In the genomic region with DNA sequence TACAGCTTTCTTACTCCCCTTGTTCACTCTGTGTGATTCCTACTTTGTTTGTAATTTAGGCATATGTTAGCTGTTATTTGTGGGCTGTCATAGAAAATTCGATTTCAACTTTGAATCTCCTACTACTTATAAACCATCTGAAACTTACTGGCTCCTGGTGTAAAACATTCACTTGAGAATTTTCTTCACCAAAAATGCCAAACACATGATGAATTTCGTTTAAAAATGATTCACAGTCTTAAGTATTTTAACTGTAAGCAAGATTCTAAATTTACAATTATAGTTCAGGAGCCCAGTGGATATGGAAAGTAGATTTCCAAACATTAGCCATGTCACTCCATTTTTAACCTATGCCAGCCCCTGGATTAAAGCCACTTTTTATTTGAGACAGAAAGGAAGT, we compare ENCODE assay signal across 1 cellular context.
TF ChIP-seq lines count a peak whose summit lies in the region.

No MANE protein-coding gene starts in this region.

TF ChIP-seq in K562, 482 proteins besides CTCF, POLR2A, EP300 and RAD21 (continued from another document):
- no peak for TF ChIP-seq ETS1 (conservative IDR thresholded peaks at IDR 0.05; ENCODE audit: control insufficient read depth, low read depth, low read length)
- no peak for TF ChIP-seq THRAP3 (IDR thresholded peaks at IDR 0.05; ENCODE audit: borderline replicate concordance)
- TF ChIP-seq HDAC1 (IDR thresholded peaks at IDR 0.05) = 0 out of 4 replicates have a peak, but pooled peaks of 1 of the 2 experiments have one; percentile 32
- TF ChIP-seq KDM5B (IDR thresholded peaks at IDR 0.05; ENCODE audit: insufficient replicate concordance, low read depth, low read length) = no peak
TF ChIP-seq in K562: peak in this region for 18.
